Comparison of ENCODE assay signal across 11 cellular contexts in the genomic region with DNA sequence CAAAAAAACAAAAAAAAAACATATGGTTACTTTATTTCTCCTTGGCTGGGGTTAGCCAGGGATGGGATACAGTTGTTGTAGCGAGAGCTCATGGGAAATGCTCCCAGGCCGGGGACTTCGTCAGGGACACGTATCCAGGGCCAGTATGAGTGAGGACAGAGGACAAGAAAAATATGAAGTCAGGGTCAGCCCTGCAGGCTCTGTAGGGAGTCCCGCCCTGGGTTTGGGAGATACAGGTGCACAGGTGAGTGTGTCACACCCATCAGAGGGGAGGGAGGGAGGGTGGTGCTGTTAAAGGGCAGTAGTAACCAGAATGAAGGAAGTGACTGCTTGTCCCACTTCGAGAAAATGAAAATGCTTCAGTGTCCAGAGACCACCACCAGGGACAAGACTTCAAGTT. TPM values are rescaled to one million over a fixed set of nuclear protein-coding genes. Genes with fewer than 3 reads are reported as not detected.
A peak's percentile ranks its signal among the peaks of the same experiment; 100 is the strongest.
DNase-seq lines count a peak whose midpoint lies in the region; ATAC-seq and TF ChIP-seq lines count a peak whose summit lies in the region.
"Had no signal": no experiment of that assay in that cellular context is flagged by ENCODE, and none has a peak within 500 bp of the region (broad histone marks: within the 10 kb centered on the region; RNA-seq: fewer than 3 reads in every experiment).

No MANE protein-coding gene starts in this region.

- BruUV-seq in MCF 10A (replicated peaks; lab: Mats Ljungman, UMichigan) = no TSS peak
- BruUV-seq in mammary epithelial cell (replicated peaks; lab: Mats Ljungman, UMichigan) = no TSS peak

- POLR2A ChIA-PET in MCF 10A (lab: Yijun Ruan, JAX) = interaction anchor here (1.0 to 4.0 kb wide), 5 partner anchors 17 to 70 kb away, joined by 3 to 53 read pairs (median 3); no protein-coding TSS in a partner anchor

- no peak overlapping the region for H2AFZ ChIP-seq in mammary epithelial cell (ENCODE audit: low read depth, low read length)

- dilution Hi-C loops in mammary epithelial cell (cut with HindIII; ENCODE audit: low sequenced_read_pairs) = no loop called here

- H3K9me3 ChIP-seq in mammary epithelial cell (replicated peaks; ENCODE audit: insufficient read depth, low read length) = no peaks in the 10 kb centered on the region
- no peaks in the 10 kb centered on the region for H3K9me3 ChIP-seq in right lobe of liver
- H3K9me3 ChIP-seq in prostate gland = no peaks in the 10 kb centered on the region
- H3K9me3 ChIP-seq: left lung had no signal

- no peaks in the 10 kb centered on the region for H3K4me1 ChIP-seq in mammary epithelial cell (ENCODE audit: insufficient read depth, low read length)
- peaks cover 0 to 43% (median 18%) of the 10 kb centered on the region in 4 donors for H3K4me1 ChIP-seq in right lobe of liver
- peaks cover 6% of the 10 kb centered on the region for H3K4me1 ChIP-seq in prostate gland (replicated peaks)

- H3K9me3 Mint-ChIP-seq in MCF 10A (ENCODE audit: unreplicated experiment) = no peaks in the 10 kb centered on the region
- no peaks in the 10 kb centered on the region for H3K9me3 Mint-ChIP-seq in activated naive CD4-positive, alpha-beta T cell treated with anti-CD3 and anti-CD28 coated beads, Interleukin-2, amount 50 U/mL, for 72 hours
- H3K9me3 Mint-ChIP-seq in type B pancreatic cell = no peaks in the 10 kb centered on the region

- in situ Hi-C loops in mammary epithelial cell (cut with MboI; ENCODE audit: low sequenced_read_pairs in 2 of 2) = loop anchor here in 1 of 2 donors (25.0 kb wide), 1 partner anchor 156 kb away; a partner anchor contains a TSS

- H3K4me2 ChIP-seq in mammary epithelial cell (ENCODE audit: insufficient read depth, low read depth, low read length) = no peak overlapping the region

- H3K27me3 ChIP-seq in mammary epithelial cell (ENCODE audit: insufficient read depth, low read length) (no peaks in the 10 kb centered on the region), right lobe of liver (no peaks in the 10 kb centered on the region), prostate gland (replicated peaks; ENCODE audit: insufficient read depth) (no peaks in the 10 kb centered on the region)
- H3K27me3 ChIP-seq: left lung had no signal

- no peak for ATAC-seq in activated naive CD4-positive, alpha-beta T cell treated with anti-CD3 and anti-CD28 coated beads, Interleukin-2, amount 50 U/mL, for 72 hours
- peak in 1 of 4 donors; percentile 6 for ATAC-seq in right lobe of liver
- no peak for ATAC-seq in GM21515 (IDR thresholded peaks at IDR 0.05; ENCODE audit: unreplicated experiment)

- TF ChIP-seq CTCF in MCF 10A (IDR thresholded peaks at IDR 0.05; ENCODE audit: unreplicated experiment) (no peak), mammary epithelial cell (conservative IDR thresholded peaks at IDR 0.05 in 1 of 2, IDR thresholded peaks at IDR 0.05 in 1 of 2; ENCODE audit: extremely low read depth in 1 of 2, insufficient read depth in 1 of 2, low read depth in 1 of 2, low read length in 2 of 2) (no peak), right lobe of liver (IDR thresholded peaks at IDR 0.05) (no peak), type B pancreatic cell (conservative IDR thresholded peaks at IDR 0.05) (no peak), prostate gland (IDR thresholded peaks at IDR 0.05) (no peak)

- H3K4me1 Mint-ChIP-seq in MCF 10A (ENCODE audit: insufficient read depth, unreplicated experiment) (peaks cover 22% of the 10 kb centered on the region), type B pancreatic cell (ENCODE audit: unreplicated experiment) (peaks cover 46% of the 10 kb centered on the region)

- H3K79me2 ChIP-seq in mammary epithelial cell (ENCODE audit: insufficient read depth, low read length) = peaks cover 94% of the 10 kb centered on the region

- 95% methylated on average over 6 of the region's 6 CpGs for WGBS in mammary epithelial cell (ENCODE audit: low coverage, missing lambda C conversion rate)
- 57% methylated on average over 5 of the region's 6 CpGs for WGBS in right lobe of liver (ENCODE audit: insufficient coverage, low coverage, low lambda C conversion rate, missing lambda C conversion rate)
- 90% methylated on average over 6 of the region's 6 CpGs for WGBS in prostate gland

- H3K9ac ChIP-seq in mammary epithelial cell (ENCODE audit: insufficient read depth, low read length) = no peak overlapping the region

- H3K27ac ChIP-seq in mammary epithelial cell (ENCODE audit: insufficient read depth, low read depth, low read length) = no peak overlapping the region
- peak overlapping the region; percentile 67 to 96 (median 69) for H3K27ac ChIP-seq in right lobe of liver
- H3K27ac ChIP-seq in prostate gland = no peak overlapping the region

- H3K4me3 ChIP-seq in mammary epithelial cell (replicated peaks in 1 of 3; ENCODE audit: insufficient read depth in 1 of 3, low read depth in 2 of 3, low read length in 3 of 3) (no peak overlapping the region), right lobe of liver (no peak overlapping the region), prostate gland (no peak overlapping the region)
- H3K4me3 ChIP-seq: left lung had no signal

- no peaks in the 10 kb centered on the region for H3K27me3 Mint-ChIP-seq in MCF 10A (ENCODE audit: insufficient read depth, unreplicated experiment)
- no peaks in the 10 kb centered on the region for H3K27me3 Mint-ChIP-seq in type B pancreatic cell

- peaks cover 6% of the 10 kb centered on the region for H4K20me1 ChIP-seq in mammary epithelial cell (ENCODE audit: insufficient read depth, low read length)

- DNase-seq in MCF 10A (ENCODE audit: unreplicated experiment) = no peak
- no peak for DNase-seq in mammary epithelial cell
- DNase-seq in activated naive CD4-positive, alpha-beta T cell treated with anti-CD3 and anti-CD28 coated beads, Interleukin-2, amount 50 U/mL, for 72 hours (ENCODE audit: low spot score in 2 of 2) = no peak
- DNase-seq in right lobe of liver = no peak
- no peak for DNase-seq in type B pancreatic cell (ENCODE audit: extremely low spot score, unreplicated experiment)
- no peak for DNase-seq in prostate gland (ENCODE audit: low spot score)
- DNase-seq in NCI-H226 = no peak
- DNase-seq: GOT3, left lung, NCI-H2227 treated with DMSO at 0.1 percent for 48 hours had no signal

- peaks cover 4% of the 10 kb centered on the region for H3K36me3 ChIP-seq in mammary epithelial cell (ENCODE audit: insufficient read depth, low read length)
- H3K36me3 ChIP-seq in right lobe of liver = peaks cover 0 to under 1% (median 0%) of the 10 kb centered on the region in 4 donors
- no peaks in the 10 kb centered on the region for H3K36me3 ChIP-seq in prostate gland

- intact Hi-C loops in MCF 10A (cut with micrococcal nuclease) = no loop called here
- intact Hi-C loops in mammary epithelial cell (cut with micrococcal nuclease) = no loop called here
- intact Hi-C loops in right lobe of liver (cut with DNase I) = loop anchor here (5.0 to 10.0 kb wide), 3 partner anchors 48 to 151 kb away; a partner anchor contains a TSS
- intact Hi-C loops in prostate gland (cut with DNase I) = loop anchor here (5.0 kb wide), 1 partner anchor 141 kb away; no protein-coding TSS in a partner anchor

- H3K4me3 Mint-ChIP-seq in MCF 10A (ENCODE audit: unreplicated experiment) (no peak overlapping the region), type B pancreatic cell (no peak overlapping the region)

- TF ChIP-seq POLR2A in right lobe of liver (IDR thresholded peaks at IDR 0.05) (no peak), prostate gland (IDR thresholded peaks at IDR 0.05) (no peak)

- H3K27ac Mint-ChIP-seq in MCF 10A (ENCODE audit: low read depth, unreplicated experiment) (peak overlapping the region; percentile 19), type B pancreatic cell (peak overlapping the region; percentile 75)
- peak overlapping the region; percentile 81 to 95 for H3K27ac Mint-ChIP-seq in activated naive CD4-positive, alpha-beta T cell treated with anti-CD3 and anti-CD28 coated beads, Interleukin-2, amount 50 U/mL, for 72 hours

- CTCF ChIA-PET in MCF 10A (lab: Yijun Ruan, JAX) = interaction anchor here (0.7 to 11.1 kb wide), 8 partner anchors 12 to 171 kb away, joined by 3 to 206 read pairs (median 4); no protein-coding TSS in a partner anchor
- CTCF ChIA-PET in mammary epithelial cell (lab: Charles Lee; ENCODE audit: low non-redundant PET) = no interaction called here

- H3K36me3 Mint-ChIP-seq in MCF 10A (ENCODE audit: insufficient read depth, unreplicated experiment) (peaks cover 51% of the 10 kb centered on the region), type B pancreatic cell (peaks cover 8% of the 10 kb centered on the region)
- no peaks in the 10 kb centered on the region for H3K36me3 Mint-ChIP-seq in activated naive CD4-positive, alpha-beta T cell treated with anti-CD3 and anti-CD28 coated beads, Interleukin-2, amount 50 U/mL, for 72 hours

RNA-seq across cellular contexts. Expression of a gene that starts 55.6 kb away (rescaled TPM):
- total RNA-seq in MCF 10A (2022) (0.15 and 0.23 TPM in 2 replicates), mammary epithelial cell (under 1 TPM; 0.14 to 0.17 TPM), right lobe of liver (under 1 TPM; 0.07 to 0.92 (median 0.20) TPM), type B pancreatic cell (ENCODE audit: low replicate concordance) (0.24 and 0.41 TPM in 2 replicates), prostate gland (1 to 10 TPM in 1 of 2 donors, under 1 TPM in 1; 0.23 to 6.0 TPM)
- 0.02 TPM for polyA plus RNA-seq in mammary epithelial cell
- polyA minus RNA-seq in mammary epithelial cell = not detected
- 1 to 10 TPM; 1.0 to 2.4 TPM for total RNA-seq in activated naive CD4-positive, alpha-beta T cell treated with anti-CD3 and anti-CD28 coated beads, Interleukin-2, amount 50 U/mL, for 72 hours

Comparison
In these comparisons a context has a peak if more than half of its experiments do, and no peak if none do; other contexts are left out.
1. H3K27ac Mint-ChIP-seq: peak in every context shown above with its lines; median percentile 88 in activated naive CD4-positive, alpha-beta T cell treated with anti-CD3 and anti-CD28 coated beads, Interleukin-2, amount 50 U/mL, for 72 hours; 75 in type B pancreatic cell; 19 in MCF 10A.
2. H3K27ac ChIP-seq: peak in right lobe of liver (3 of 3); none in mammary epithelial cell (single experiment) and prostate gland (0 of 2).
3. intact Hi-C loops: an anchor here in right lobe of liver (5.0 to 10.0 kb wide) and prostate gland (5.0 kb wide); none called in MCF 10A and mammary epithelial cell.